ENCODE assay signal across 30 cellular contexts in genomic region chr4:177611974-177612664, GRCh38.
"Had no signal": no experiment of that assay in that cellular context is flagged by ENCODE, and none has a peak within 500 bp of the region (broad histone marks: within the 10 kb centered on the region; RNA-seq: fewer than 3 reads in every experiment).

No MANE protein-coding gene starts in this region.

- ATAC-seq: PC-3 had no signal

- H3K4me1 ChIP-seq: Peyer's patch, SJSA1 had no signal

- DNase-seq: Karpas-422, MM.1S, MV-4-11, NCI-H1092, NCI-H1105, NCI-H1417 treated with DMSO at 0.1 percent for 48 hours, NCI-H1436 treated with DMSO at 0.1 percent for 48 hours, NCI-H1694 treated with DMSO at 0.1 percent for 48 hours, NCI-H187 treated with DMSO at 0.1 percent for 48 hours, NCI-H2029, NCI-H2081, NCI-H2171 treated with DMSO at 0.1 percent for 48 hours, NCI-H226, NCI-H446 treated with DMSO at 0.1 percent for 48 hours, NCI-H510A, NCI-H524, NCI-H526, NCI-H69, NCI-H748 treated with DMSO at 0.1 percent for 48 hours, NCI-H82, OCI-M1, PC-3, Peyer's patch, Right ventricle myocardium superior, RPMI8226, SHP77 treated with DMSO at 0.1 percent for 48 hours, SK-N-SH, SW 1271 had no signal

- H3K27me3 ChIP-seq: Peyer's patch, SJSA1 had no signal

- H3K27ac ChIP-seq: KMS-11, Peyer's patch, SJSA1 had no signal

- H3K36me3 ChIP-seq: Peyer's patch, SJSA1 had no signal

- H3K9me3 ChIP-seq: Peyer's patch, SJSA1, SK-N-SH had no signal

- H3K4me3 ChIP-seq: Peyer's patch, SJSA1 had no signal
